In the genomic region with DNA sequence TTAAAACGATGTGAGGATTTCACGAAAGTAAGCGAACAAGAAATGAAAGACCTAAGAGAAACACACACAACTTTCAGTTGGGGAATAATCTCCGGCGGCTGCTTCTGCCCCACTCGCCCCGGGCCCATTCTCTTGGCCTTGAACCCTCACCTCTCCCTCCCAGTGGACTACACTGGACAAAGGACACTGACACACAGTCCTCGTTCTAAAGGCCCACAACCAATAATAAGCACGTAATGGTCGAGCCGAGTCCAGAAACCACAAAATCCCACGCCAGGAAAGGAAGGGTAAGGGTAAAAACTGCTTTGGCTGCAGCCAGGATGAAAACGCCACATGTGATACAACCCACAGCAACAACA, we compare ENCODE assay signal across 7 cellular contexts. TPM values are rescaled to one million over a fixed set of nuclear protein-coding genes. Genes with fewer than 3 reads are reported as not detected.
DNase-seq lines count a peak whose midpoint lies in the region; ATAC-seq and TF ChIP-seq lines count a peak whose summit lies in the region.

No MANE protein-coding gene starts in this region.

- WGBS in psoas muscle, 3 donors, result 0 to 1% (median 0%) methylated on average over 13 of the region's 13 CpGs

- no peak for DNase-seq in SJCRH30
- DNase-seq in fibroblast of pulmonary artery (ENCODE audit: low read depth), result no peak
- no peak for DNase-seq in psoas muscle
- DNase-seq in NCI-H526 (lab: John Stamatoyannopoulos, UW), result no peak
- DNase-seq in superior temporal gyrus (ENCODE audit: extremely low spot score), result no peak

- ATAC-seq in GM21515 (IDR thresholded peaks at IDR 0.05; ENCODE audit: unreplicated experiment) (peak; percentile 8), psoas muscle (peak; percentile 7 to 32 (median 26)), GM21723 (IDR thresholded peaks at IDR 0.05; ENCODE audit: unreplicated experiment) (no peak)

- H3K36me3 ChIP-seq in SJCRH30, result peaks cover 20% of the 10 kb centered on the region
- H3K36me3 ChIP-seq in psoas muscle (ENCODE audit: insufficient read depth in 1 of 2, low read depth in 1 of 2), result peaks cover 3 to 31% of the 10 kb centered on the region in 2 donors

- peak overlapping the region; percentile 92 for H3K4me3 ChIP-seq in SJCRH30
- H3K4me3 ChIP-seq in fibroblast of pulmonary artery (replicated peaks; ENCODE audit: low read depth, low read length), result peak overlapping the region; percentile 99
- peak overlapping the region; percentile 90 for H3K4me3 ChIP-seq in psoas muscle

- TF ChIP-seq CTCF in fibroblast of pulmonary artery (IDR thresholded peaks at IDR 0.05; ENCODE audit: low read length, missing control alignments), result no peak
- TF ChIP-seq CTCF in psoas muscle (IDR thresholded peaks at IDR 0.05), result no peak

- H3K4me1 ChIP-seq in SJCRH30, result no peaks in the 10 kb centered on the region; the same call in 1 of the 2 replicates
- peaks cover 37% of the 10 kb centered on the region for H3K4me1 ChIP-seq in psoas muscle

- no peaks in the 10 kb centered on the region for H3K9me3 ChIP-seq in SJCRH30 (replicated peaks)
- H3K9me3 ChIP-seq in psoas muscle, result no peaks in the 10 kb centered on the region

- intact Hi-C loops in psoas muscle (cut with DNase I), result no loop called here

- H3K27ac ChIP-seq in SJCRH30 (peak overlapping the region; percentile 85), psoas muscle (peak overlapping the region; percentile 98)

- no peaks in the 10 kb centered on the region for H3K27me3 ChIP-seq in SJCRH30
- H3K27me3 ChIP-seq in psoas muscle (ENCODE audit: insufficient read depth in 3 of 3, low read length in 2 of 3), result peaks cover 0 to under 1% (median 0%) of the 10 kb centered on the region in 3 donors

RNA-seq across cellular contexts. Expression of gene ZNF770, which starts 0.5 kb away (rescaled TPM):
- total RNA-seq in SJCRH30 (2014; rRNA removed; shearing (Covaris generic)), result 48.4 and 57.4 TPM in 2 replicates
- 10 to 100 TPM; 39.9 to 52.7 (median 49.8) TPM for total RNA-seq in psoas muscle
- 10 to 100 TPM; 16.2 to 70.6 (median 16.8) TPM for polyA plus RNA-seq in psoas muscle

RNA-seq across cellular contexts. Expression of gene AQR, which starts 18.1 kb away (rescaled TPM):
- 48.8 and 52.7 TPM in 2 replicates for total RNA-seq in SJCRH30 (2014; rRNA removed; shearing (Covaris generic))
- total RNA-seq in psoas muscle, result 10 to 100 TPM in 2 of 4 donors, 1 to 10 TPM in 2; 8.4 to 12.2 (median 9.8) TPM
- 1 to 10 TPM; 3.4 to 7.4 (median 7.1) TPM for polyA plus RNA-seq in psoas muscle
